Comparison of ENCODE assay signal across 8 cellular contexts in genomic region chr1:230212405-230212936, GRCh38.
DNase-seq lines count a peak whose midpoint lies in the region; ATAC-seq and TF ChIP-seq lines count a peak whose summit lies in the region.

No MANE protein-coding gene starts in this region.

- no peak for TF ChIP-seq CTCF in dorsolateral prefrontal cortex (IDR thresholded peaks at IDR 0.05 in 54 of 56, conservative IDR thresholded peaks at IDR 0.05 in 2 of 56; ENCODE audit: low read depth in 1 of 56, partially characterized antibody in 56 of 56)
- no peak for TF ChIP-seq CTCF in colonic mucosa (IDR thresholded peaks at IDR 0.05)

- H3K9me3 ChIP-seq in colonic mucosa: no peaks in the 10 kb centered on the region

- CTCF ChIA-PET in HEK293T (lab: Yijun Ruan, JAX): no interaction called here

- no peaks in the 10 kb centered on the region for H3K36me3 ChIP-seq in colonic mucosa

- intact Hi-C loops in dorsolateral prefrontal cortex (cut with DNase I) (no loop called here), colonic mucosa (cut with DNase I) (no loop called here)

- no peaks in the 10 kb centered on the region for H3K27me3 ChIP-seq in dorsolateral prefrontal cortex
- H3K27me3 ChIP-seq in colonic mucosa: no peaks in the 10 kb centered on the region

- POLR2A ChIA-PET in HEK293T (lab: Yijun Ruan, JAX): no interaction called here

- H3K4me3 ChIP-seq in dorsolateral prefrontal cortex: peak overlapping the region in 6 of 59 donors; percentile 0 to 9 (median 4)
- no peak overlapping the region for H3K4me3 ChIP-seq in colonic mucosa

- DNase-seq in CD1c-positive myeloid dendritic cell (ENCODE audit: extremely low spot score) (peak; percentile 50), dorsolateral prefrontal cortex (no peak), colonic mucosa (no peak), HEK293T (ENCODE audit: extremely low spot score) (no peak)
- DNase-seq in activated effector memory CD4-positive, alpha-beta T cell treated with Interleukin-2 at 50 U/mL for 16 hours: no peak

- peak overlapping the region in 55 of 59 donors; percentile 5 to 83 (median 64) for H3K27ac ChIP-seq in dorsolateral prefrontal cortex
- H3K27ac ChIP-seq in colonic mucosa: no peak overlapping the region

- peak; percentile 42 for ATAC-seq in GM19328 (IDR thresholded peaks at IDR 0.05; ENCODE audit: unreplicated experiment)
- ATAC-seq in HG03432 (IDR thresholded peaks at IDR 0.05; ENCODE audit: unreplicated experiment): peak; percentile 49
- no peak for ATAC-seq in HG03521 (IDR thresholded peaks at IDR 0.05; ENCODE audit: unreplicated experiment)

- H3K9ac ChIP-seq in colonic mucosa (ENCODE audit: low read depth in 2 of 2, low read length in 2 of 2): no peak overlapping the region

- peaks cover 13% of the 10 kb centered on the region for H3K4me1 ChIP-seq in colonic mucosa

TF ChIP-seq in HEK293T, 16 proteins besides CTCF, POLR2A, EP300 and RAD21:
- TF ChIP-seq FOXK2 (IDR thresholded peaks at IDR 0.05): no peak
- TF ChIP-seq SUZ12 (IDR thresholded peaks at IDR 0.05): no peak
- TF ChIP-seq ELF4 (IDR thresholded peaks at IDR 0.05): no peak
- TF ChIP-seq CTBP1 (IDR thresholded peaks at IDR 0.05; ENCODE audit: borderline replicate concordance): no peak
